In genomic region chr12:113409462-113410124, GRCh38 we compare ENCODE assay signal across 20 cellular contexts. TPM values are rescaled to one million over a fixed set of nuclear protein-coding genes. Genes with fewer than 3 reads are reported as not detected.
A peak's percentile ranks its signal among the peaks of the same experiment; 100 is the strongest.
DNase-seq lines count a peak whose midpoint lies in the region; ATAC-seq and TF ChIP-seq lines count a peak whose summit lies in the region.
"Had no signal": no experiment of that assay in that cellular context is flagged by ENCODE, and none has a peak within 500 bp of the region (broad histone marks: within the 10 kb centered on the region; RNA-seq: fewer than 3 reads in every experiment).

No MANE protein-coding gene starts in this region.

- H3K27me3 ChIP-seq in lower lobe of right lung (ENCODE audit: low read depth) = peaks cover 3% of the 10 kb centered on the region
- H3K27me3 ChIP-seq in HAP-1 (ENCODE audit: low read depth) = no peaks in the 10 kb centered on the region
- H3K27me3 ChIP-seq: BLaER1 had no signal

- ATAC-seq in left lobe of liver = peak; percentile 47
- ATAC-seq in lower lobe of right lung = no peak
- ATAC-seq: GM23338 had no signal

- H3K36me3 ChIP-seq in HEK293 (ENCODE audit: control insufficient read depth in 2 of 2, insufficient read depth in 1 of 2, low read length in 2 of 2) (no peaks in the 10 kb centered on the region), lower lobe of right lung (no peaks in the 10 kb centered on the region), HAP-1 (replicated peaks) (no peaks in the 10 kb centered on the region)
- H3K36me3 ChIP-seq: BLaER1 had no signal

- CTCF ChIA-PET in HEK293 (lab: Yijun Ruan, JAX) = interaction anchor here (0.6 to 2.3 kb wide), 3 partner anchors 16 to 213 kb away, joined by 3 to 8 read pairs (median 4); no protein-coding TSS in a partner anchor

- in situ Hi-C loops in HAP-1 (cut with MboI; ENCODE audit: low sequenced_read_pairs) = no loop called here

- intact Hi-C loops in dendritic cell treated with granulocyte-macrophage colony-stimulating factor and Interleukin-4, amounts not matched to agents 40 ng/mL and 50 ng/mL, for 4 days (cut with micrococcal nuclease) = no loop called here
- intact Hi-C loops in lower lobe of right lung (cut with DNase I) = no loop called here

- H3K27ac Mint-ChIP-seq in dendritic cell treated with granulocyte-macrophage colony-stimulating factor and Interleukin-4, amounts not matched to agents 40 ng/mL and 50 ng/mL, for 4 days = peak overlapping the region; percentile 31
- H3K27ac Mint-ChIP-seq: CD4-positive, alpha-beta memory T cell; GM23338; IgD-negative memory B cell had no signal

- H3K4me1 ChIP-seq in HEK293 (ENCODE audit: control insufficient read depth, insufficient read depth, low read length) (no peaks in the 10 kb centered on the region), lower lobe of right lung (no peaks in the 10 kb centered on the region), HAP-1 (peaks cover 3% of the 10 kb centered on the region)

- peaks cover 4% of the 10 kb centered on the region for H3K27me3 Mint-ChIP-seq in dendritic cell treated with granulocyte-macrophage colony-stimulating factor and Interleukin-4, amounts not matched to agents 40 ng/mL and 50 ng/mL, for 4 days

- no peaks in the 10 kb centered on the region for H3K9me3 ChIP-seq in HEK293 (ENCODE audit: control insufficient read depth, insufficient read depth, low read depth, low read length)
- H3K9me3 ChIP-seq in lower lobe of right lung = no peaks in the 10 kb centered on the region
- no peaks in the 10 kb centered on the region for H3K9me3 ChIP-seq in HAP-1
- H3K9me3 ChIP-seq: BLaER1 had no signal

- H3K36me3 Mint-ChIP-seq in dendritic cell treated with granulocyte-macrophage colony-stimulating factor and Interleukin-4, amounts not matched to agents 40 ng/mL and 50 ng/mL, for 4 days (ENCODE audit: low read depth) = no peaks in the 10 kb centered on the region
- H3K36me3 Mint-ChIP-seq: CD14-positive monocyte; CD4-positive, alpha-beta memory T cell; IgD-negative memory B cell had no signal

- POLR2A ChIA-PET in HEK293 (lab: Yijun Ruan, JAX) = no interaction called here

- H3K4me3 ChIP-seq in HEK293 (ENCODE audit: low read depth, low read length) (no peak overlapping the region), lower lobe of right lung (no peak overlapping the region), HAP-1 (no peak overlapping the region)
- H3K4me3 ChIP-seq: BLaER1, GM23338 had no signal

- peaks cover 42% of the 10 kb centered on the region for H3K4me1 Mint-ChIP-seq in dendritic cell treated with granulocyte-macrophage colony-stimulating factor and Interleukin-4, amounts not matched to agents 40 ng/mL and 50 ng/mL, for 4 days (ENCODE audit: low read depth)
- H3K4me1 Mint-ChIP-seq: CD4-positive, alpha-beta memory T cell; IgD-negative memory B cell had no signal

- TF ChIP-seq CTCF in HEK293 (tag by site-specific recombination; IDR thresholded peaks at IDR 0.05) (no peak), lower lobe of right lung (IDR thresholded peaks at IDR 0.05) (no peak)

- no peak overlapping the region for H3K4me3 Mint-ChIP-seq in dendritic cell treated with granulocyte-macrophage colony-stimulating factor and Interleukin-4, amounts not matched to agents 40 ng/mL and 50 ng/mL, for 4 days
- H3K4me3 Mint-ChIP-seq: CD14-positive monocyte; CD4-positive, alpha-beta memory T cell; GM23338; IgD-negative memory B cell had no signal

- no peaks in the 10 kb centered on the region for H3K9me3 Mint-ChIP-seq in dendritic cell treated with granulocyte-macrophage colony-stimulating factor and Interleukin-4, amounts not matched to agents 40 ng/mL and 50 ng/mL, for 4 days
- H3K9me3 Mint-ChIP-seq: CD14-positive monocyte; CD4-positive, alpha-beta memory T cell; GM23338 had no signal

- DNase-seq in left lobe of liver (ENCODE audit: low spot score) (peak; percentile 71), lower lobe of right lung (peak; percentile 22), HAP-1 (ENCODE audit: low spot score in 2 of 2) (no peak), Kasumi-1 (lab: John Stamatoyannopoulos, UW) (no peak)
- no peak for DNase-seq in activated effector memory CD4-positive, alpha-beta T cell treated with anti-CD3 and anti-CD28 coated beads, Interleukin-2, amount 50 U/mL, for 16 hours
- DNase-seq in activated CD4-positive, alpha-beta T cell treated with anti-CD3 and anti-CD28 coated beads for 1 hour = no peak
- DNase-seq: 8988T; CD4-positive, alpha-beta memory T cell; DMS153; DMS79; GDM1; H7 had no signal

- H3K27ac ChIP-seq in HEK293 (ENCODE audit: extremely low read depth, low read depth, low read length) = no peak overlapping the region
- no peak overlapping the region for H3K27ac ChIP-seq in lower lobe of right lung
- H3K27ac ChIP-seq: BLaER1 had no signal

TF ChIP-seq in HEK293, 187 proteins besides CTCF, POLR2A, EP300 and RAD21:
- peak; percentile 66 for TF ChIP-seq ZNF513 (tag by site-specific recombination; IDR thresholded peaks at IDR 0.05)
- no peak for TF ChIP-seq GFI1B (tag by site-specific recombination; IDR thresholded peaks at IDR 0.05)

RNA-seq across cellular contexts. Expression of gene SDS, which starts 5.9 kb away (rescaled TPM):
- 680 TPM for total RNA-seq in left lobe of liver
- total RNA-seq in lower lobe of right lung = 1.1 TPM
- total RNA-seq: A673, Daoy, GM23338 had no signal

RNA-seq across cellular contexts. Expression of gene SDSL, which starts 12.6 kb away (rescaled TPM):
- total RNA-seq in left lobe of liver (93.0 TPM), lower lobe of right lung (12.8 TPM)
- total RNA-seq: GM23338 had no signal

RNA-seq across cellular contexts. Expression of gene PLBD2, which starts 51.2 kb away (rescaled TPM):
- 23.3 TPM for total RNA-seq in left lobe of liver
- total RNA-seq in lower lobe of right lung = 44.8 TPM

Comparison
In these comparisons a context has a peak if more than half of its experiments do, and no peak if none do; other contexts are left out.
1. DNase-seq: peak in left lobe of liver (single experiment) and lower lobe of right lung (single experiment); none in HAP-1 (0 of 2), activated effector memory CD4-positive, alpha-beta T cell treated with anti-CD3 and anti-CD28 coated beads, Interleukin-2, amount 50 U/mL, for 16 hours (single experiment), activated CD4-positive, alpha-beta T cell treated with anti-CD3 and anti-CD28 coated beads for 1 hour (single experiment) and Kasumi-1 (0 of 2).
2. RNA of gene SDS, which starts 5.9 kb away (total RNA-seq): 680 TPM in left lobe of liver (single experiment); 1.1 TPM in lower lobe of right lung (single experiment); every median in the first group is over 100 times any median in the second.